Comparison of ENCODE assay signal across 18 cellular contexts in the genomic region with DNA sequence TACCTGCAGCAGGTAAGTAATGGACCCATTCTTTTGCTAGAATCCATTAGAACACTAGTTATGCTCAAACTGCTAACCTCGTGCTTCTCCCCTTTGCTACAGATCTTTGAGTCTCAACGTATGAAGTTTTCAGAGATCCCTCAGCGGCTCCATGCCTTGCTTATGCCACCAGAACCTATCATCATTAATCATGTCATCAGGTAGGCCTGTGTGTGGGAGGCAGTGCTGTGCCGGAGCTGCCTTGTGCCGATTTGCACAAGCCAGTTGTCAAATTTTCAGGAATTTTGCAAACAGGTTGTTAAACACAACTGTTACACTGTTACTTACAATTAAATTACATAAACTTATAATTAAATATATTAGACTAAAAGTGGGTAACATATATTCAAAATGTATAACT. TPM values are rescaled to one million over a fixed set of nuclear protein-coding genes. Genes with fewer than 3 reads are reported as not detected.
DNase-seq lines count a peak whose midpoint lies in the region; ATAC-seq lines count a peak whose summit lies in the region.
"Had no signal": no experiment of that assay in that cellular context is flagged by ENCODE, and none has a peak within 500 bp of the region (broad histone marks: within the 10 kb centered on the region; RNA-seq: fewer than 3 reads in every experiment).

No MANE protein-coding gene starts in this region.

- H4K91ac ChIP-seq in mesenchymal stem cell (ENCODE audit: low read length), result no peak overlapping the region

- ATAC-seq in stimulated activated effector memory CD8-positive, alpha-beta T cell treated with anti-CD3 and anti-CD28 coated beads, Interleukin-12 subunit alpha, Interleukin-12 subunit beta, amount 100 ng/mL, for 72 hours, result no peak
- ATAC-seq in GM18909 (IDR thresholded peaks at IDR 0.05; ENCODE audit: poor library complexity, unreplicated experiment), result no peak
- ATAC-seq: GM12878 had no signal

- peaks cover 19% of the 10 kb centered on the region for H3K79me1 ChIP-seq in mesenchymal stem cell (replicated peaks; ENCODE audit: low read length, poor library complexity, severe bottlenecking)

- H3K4me1 Mint-ChIP-seq in stimulated activated effector memory CD8-positive, alpha-beta T cell treated with anti-CD3 and anti-CD28 coated beads, Interleukin-12 subunit alpha, Interleukin-12 subunit beta, amount 100 ng/mL, for 72 hours, result peaks cover 34% of the 10 kb centered on the region

- peak in 22 of 42 donors; percentile 27 to 82 (median 58) for DNase-seq in head of caudate nucleus
- DNase-seq in mesenchymal stem cell, result no peak
- DNase-seq in putamen (ENCODE audit: low spot score), result peak; percentile 68
- DNase-seq in stimulated activated effector memory CD8-positive, alpha-beta T cell treated with anti-CD3 and anti-CD28 coated beads, Interleukin-12 subunit alpha, Interleukin-12 subunit beta, amount 100 ng/mL, for 72 hours (ENCODE audit: low spot score in 2 of 2), result no peak
- no peak for DNase-seq in NCI-H748 (lab: John Stamatoyannopoulos, UW; ENCODE audit: unreplicated experiment)
- DNase-seq in EL, result no peak
- DNase-seq in SW480 (ENCODE audit: low spot score), result no peak
- DNase-seq: C1 segment of cervical spinal cord; Caco-2; CD4-positive, alpha-beta memory T cell; DMS153; DND-41; GDM1; GM23248; H7; HCEC 1CT had no signal

- no peak overlapping the region for H2BK15ac ChIP-seq in mesenchymal stem cell (ENCODE audit: low read depth, poor library complexity, severe bottlenecking)

- H3K9ac ChIP-seq in mesenchymal stem cell (ENCODE audit: low read length), result peak overlapping the region; percentile 75
- H3K9ac ChIP-seq: GM23248 had no signal

- 100% methylated on average over 4 of the region's 5 CpGs for WGBS in mesenchymal stem cell

- no peak overlapping the region for H3K4me3 ChIP-seq in mesenchymal stem cell (ENCODE audit: insufficient read depth in 1 of 2, low read depth in 1 of 2, low read length in 2 of 2)
- H3K4me3 ChIP-seq: GM12878, GM23248 had no signal

- H3K18ac ChIP-seq in mesenchymal stem cell (ENCODE audit: low read depth in 1 of 2, low read length in 2 of 2), result no peak overlapping the region

- no peak overlapping the region for H3K23ac ChIP-seq in mesenchymal stem cell (ENCODE audit: low read length in 2 of 2)

- H3K27ac Mint-ChIP-seq in stimulated activated effector memory CD8-positive, alpha-beta T cell treated with anti-CD3 and anti-CD28 coated beads, Interleukin-12 subunit alpha, Interleukin-12 subunit beta, amount 100 ng/mL, for 72 hours, result peak overlapping the region; percentile 32
- H3K27ac Mint-ChIP-seq: CD4-positive, alpha-beta memory T cell had no signal

- no peak overlapping the region for H2BK12ac ChIP-seq in mesenchymal stem cell (ENCODE audit: low read length in 2 of 2)

- H2AK5ac ChIP-seq in mesenchymal stem cell (ENCODE audit: low read length, severe bottlenecking), result no peak overlapping the region

- no peak overlapping the region for H4K8ac ChIP-seq in mesenchymal stem cell (ENCODE audit: low read length)

- H3K4me2 ChIP-seq in mesenchymal stem cell (ENCODE audit: low read length, poor library complexity, severe bottlenecking), result no peak overlapping the region

- no peaks in the 10 kb centered on the region for H3K9me3 ChIP-seq in mesenchymal stem cell (ENCODE audit: control insufficient read depth, low read length)
- H3K9me3 ChIP-seq: Caco-2 had no signal

- H3K9me3 Mint-ChIP-seq in stimulated activated effector memory CD8-positive, alpha-beta T cell treated with anti-CD3 and anti-CD28 coated beads, Interleukin-12 subunit alpha, Interleukin-12 subunit beta, amount 100 ng/mL, for 72 hours, result no peaks in the 10 kb centered on the region
- H3K9me3 Mint-ChIP-seq: CD4-positive, alpha-beta memory T cell had no signal

- no peaks in the 10 kb centered on the region for H3K27me3 ChIP-seq in mesenchymal stem cell (ENCODE audit: control insufficient read depth in 1 of 2, insufficient read depth in 1 of 2, low read length in 2 of 2)

- no peak overlapping the region for H2BK5ac ChIP-seq in mesenchymal stem cell (ENCODE audit: low read depth, low read length, poor library complexity, severe bottlenecking)

- no peak overlapping the region for H3K4me3 Mint-ChIP-seq in stimulated activated effector memory CD8-positive, alpha-beta T cell treated with anti-CD3 and anti-CD28 coated beads, Interleukin-12 subunit alpha, Interleukin-12 subunit beta, amount 100 ng/mL, for 72 hours
- H3K4me3 Mint-ChIP-seq: CD4-positive, alpha-beta memory T cell had no signal

- no peak overlapping the region for H2AFZ ChIP-seq in mesenchymal stem cell (ENCODE audit: low read depth, low read length)
- H2AFZ ChIP-seq: GM23248 had no signal

- H3K4me1 ChIP-seq in mesenchymal stem cell (ENCODE audit: control insufficient read depth, insufficient read depth, low read depth, low read length), result peaks cover 6% of the 10 kb centered on the region

- H3K27ac ChIP-seq in mesenchymal stem cell (ENCODE audit: low read length, poor library complexity, severe bottlenecking), result no peak overlapping the region
- H3K27ac ChIP-seq: GM23248 had no signal

- intact Hi-C loops in head of caudate nucleus (cut with DNase I), result no loop called here

- H3K36me3 Mint-ChIP-seq in stimulated activated effector memory CD8-positive, alpha-beta T cell treated with anti-CD3 and anti-CD28 coated beads, Interleukin-12 subunit alpha, Interleukin-12 subunit beta, amount 100 ng/mL, for 72 hours, result peaks cover 89% of the 10 kb centered on the region

- H3K14ac ChIP-seq in mesenchymal stem cell (ENCODE audit: low read length in 2 of 2), result no peak overlapping the region

- no peak overlapping the region for H2BK120ac ChIP-seq in mesenchymal stem cell (ENCODE audit: low read depth, low read length)

- H3K4ac ChIP-seq in mesenchymal stem cell (ENCODE audit: low read depth in 1 of 2, low read length in 2 of 2), result no peak overlapping the region

- peaks cover 61 to 76% of the 10 kb centered on the region in 2 experiments for H3K36me3 ChIP-seq in mesenchymal stem cell (ENCODE audit: control insufficient read depth in 1 of 2, insufficient read depth in 2 of 2, low read depth in 1 of 2, low read length in 2 of 2)

RNA-seq across cellular contexts. Expression of a gene that starts 5.2 kb away (rescaled TPM):
- 38.9 TPM for polyA plus RNA-seq in mesenchymal stem cell (2013, experiment 1 of 2)
- polyA plus RNA-seq in mesenchymal stem cell (2013, experiment 2 of 2), result 37.6 TPM

RNA-seq across cellular contexts. Expression of a gene that starts 13.4 kb away (rescaled TPM):
- not detected for polyA plus RNA-seq in mesenchymal stem cell (2013, experiment 1 of 2)
- polyA plus RNA-seq in mesenchymal stem cell (2013, experiment 2 of 2), result not detected
- polyA plus RNA-seq: CD4-positive, alpha-beta memory T cell; GM23248 had no signal

RNA-seq across cellular contexts. Expression of a gene that starts 21.6 kb away (rescaled TPM):
- polyA plus RNA-seq in mesenchymal stem cell (2013, experiment 1 of 2), result 143 TPM
- 147 TPM for polyA plus RNA-seq in mesenchymal stem cell (2013, experiment 2 of 2)

RNA-seq across cellular contexts. Expression of a gene that starts 33.0 kb away (rescaled TPM):
- polyA plus RNA-seq in mesenchymal stem cell (2013, experiment 1 of 2), result 6.4 TPM
- polyA plus RNA-seq in mesenchymal stem cell (2013, experiment 2 of 2), result 6.0 TPM
- polyA plus RNA-seq: CD4-positive, alpha-beta memory T cell had no signal

Comparison
In these comparisons a context has a peak if more than half of its experiments do, and no peak if none do; other contexts are left out.
1. DNase-seq: peak in head of caudate nucleus (22 of 42) and putamen (single experiment); none in mesenchymal stem cell (single experiment), stimulated activated effector memory CD8-positive, alpha-beta T cell treated with anti-CD3 and anti-CD28 coated beads, Interleukin-12 subunit alpha, Interleukin-12 subunit beta, amount 100 ng/mL, for 72 hours (0 of 2), NCI-H748 (single experiment), EL (single experiment) and SW480 (single experiment).